ENCODE assay signal across 7 cellular contexts in the genomic region with DNA sequence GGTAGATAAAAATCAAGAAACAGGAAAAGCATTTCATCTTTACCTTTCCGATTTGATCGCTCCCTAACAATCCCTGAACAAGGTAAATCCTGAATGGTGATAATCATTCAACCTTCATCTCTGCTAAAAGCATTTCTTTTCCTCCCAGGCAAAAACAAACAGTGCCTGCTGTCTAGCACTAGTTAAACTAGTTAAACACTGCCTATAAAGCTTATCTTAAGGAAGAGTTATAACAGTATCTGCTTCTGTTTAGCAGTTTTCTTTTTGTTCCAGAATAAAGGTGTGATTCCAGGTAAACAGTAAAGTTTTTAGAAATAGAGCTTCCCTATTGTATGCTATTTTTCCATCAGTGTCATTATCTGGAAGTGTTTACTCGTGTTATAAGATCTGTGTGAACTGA. TPM values are rescaled to one million over a fixed set of nuclear protein-coding genes. Genes with fewer than 3 reads are reported as not detected.
DNase-seq lines count a peak whose midpoint lies in the region; ATAC-seq, FAIRE-seq and TF ChIP-seq lines count a peak whose summit lies in the region.
"Not testable (repeated sequence)": the region's sequence is repeated elsewhere in the genome, so short reads cannot be mapped to it uniquely, and the experiment has no call there.

No MANE protein-coding gene starts in this region.

- H3K27ac Mint-ChIP-seq in stimulated activated effector memory CD8-positive, alpha-beta T cell treated with anti-CD3 and anti-CD28 coated beads, Interleukin-12 subunit alpha, Interleukin-12 subunit beta, amount 100 ng/mL, for 72 hours, result peak overlapping the region; percentile 46

- WGBS in HepG2 (ENCODE audit: low lambda C conversion rate), result 70% methylated on average over 3 of the region's 3 CpGs

- peaks cover 31% of the 10 kb centered on the region for H4K20me1 ChIP-seq in HepG2 (ENCODE audit: insufficient read depth, low read length)

- intact Hi-C loops in HepG2 (cut with micrococcal nuclease; ENCODE audit: unreplicated experiment), result not testable (repeated sequence)

- peak overlapping the region; percentile 80; the same call in 1 of the 2 replicates for H3K4me2 ChIP-seq in HepG2 (ENCODE audit: low read depth, low read length)

- TF ChIP-seq RAD21 in HepG2 (CRISPR knock-in tag; IDR thresholded peaks at IDR 0.05), result not testable (repeated sequence)

- H3K4me1 Mint-ChIP-seq in stimulated activated effector memory CD8-positive, alpha-beta T cell treated with anti-CD3 and anti-CD28 coated beads, Interleukin-12 subunit alpha, Interleukin-12 subunit beta, amount 100 ng/mL, for 72 hours, result peaks cover 20% of the 10 kb centered on the region

- not testable (repeated sequence) for H2AFZ ChIP-seq in HepG2 (ENCODE audit: low read length)

- H3K9ac ChIP-seq in endocrine pancreas (ENCODE audit: control insufficient read depth, insufficient read depth, low read length); HepG2 (ENCODE audit: insufficient read depth, low read depth, low read length); mucosa of rectum (ENCODE audit: low read depth in 1 of 2, low read length in 2 of 2): not testable (repeated sequence)

- H3K4me1 ChIP-seq in endocrine pancreas (ENCODE audit: control insufficient read depth, insufficient read depth, low read length), result not testable (repeated sequence)
- peaks cover 71% of the 10 kb centered on the region for H3K4me1 ChIP-seq in HepG2 (ENCODE audit: insufficient read depth, low read length)
- peaks cover 24 to 39% of the 10 kb centered on the region in 2 donors for H3K4me1 ChIP-seq in mucosa of rectum (ENCODE audit: control insufficient read depth in 2 of 2, insufficient read depth in 2 of 2, low read length in 2 of 2)

- H3K27ac ChIP-seq in VCaP (peak overlapping the region; percentile 78), HepG2 (ENCODE audit: extremely low read length, insufficient read depth, low read length) (peak overlapping the region; percentile 67), mucosa of rectum (ENCODE audit: low read depth in 2 of 2, low read length in 2 of 2) (peak overlapping the region; percentile 55 to 56)

- H3K27me3 ChIP-seq in endocrine pancreas (ENCODE audit: control insufficient read depth, insufficient read depth, low read length); HepG2 (ENCODE audit: control insufficient read depth in 1 of 2, insufficient read depth in 2 of 2, low read length in 2 of 2); mucosa of rectum (ENCODE audit: control insufficient read depth in 2 of 2, insufficient read depth in 2 of 2, low read length in 2 of 2): not testable (repeated sequence)

- H3K36me3 ChIP-seq in endocrine pancreas (ENCODE audit: control insufficient read depth, insufficient read depth, low read length); HepG2 (replicated peaks in 1 of 2; ENCODE audit: control insufficient read depth in 1 of 2, insufficient read depth in 2 of 2, low read length in 2 of 2); mucosa of rectum (ENCODE audit: control insufficient read depth in 2 of 2, insufficient read depth in 2 of 2, low read length in 2 of 2): not testable (repeated sequence)

- not testable (repeated sequence) for H3K9me3 ChIP-seq in endocrine pancreas (ENCODE audit: control insufficient read depth, low read length); HepG2 (ENCODE audit: low read length); mucosa of rectum (ENCODE audit: control insufficient read depth in 2 of 2, low read length in 2 of 2)

- DNase-seq in DMS153 treated with DMSO at 0.1 percent for 48 hours (lab: John Stamatoyannopoulos, UW; ENCODE audit: unreplicated experiment), result peak; percentile 39
- DNase-seq in NCI-H146 treated with DMSO at 0.1 percent for 48 hours (lab: John Stamatoyannopoulos, UW; ENCODE audit: unreplicated experiment), result peak; percentile 75
- not testable (repeated sequence) for DNase-seq in HepG2 (ENCODE audit: low spot score); stimulated activated effector memory CD8-positive, alpha-beta T cell treated with anti-CD3 and anti-CD28 coated beads, Interleukin-12 subunit alpha, Interleukin-12 subunit beta, amount 100 ng/mL, for 72 hours (ENCODE audit: low spot score in 2 of 2)

- not testable (repeated sequence) for BruUV-seq in HepG2 (replicated peaks; lab: Mats Ljungman, UMichigan)

- not testable (repeated sequence) for TF ChIP-seq EP300 in HepG2 (IDR thresholded peaks at IDR 0.05; ENCODE audit: low read depth in 2 of 2, low read length in 2 of 2); HepG2 (CRISPR knock-in tag; IDR thresholded peaks at IDR 0.05; ENCODE audit: borderline replicate concordance)

- not testable (repeated sequence) for H3K4me3 Mint-ChIP-seq in stimulated activated effector memory CD8-positive, alpha-beta T cell treated with anti-CD3 and anti-CD28 coated beads, Interleukin-12 subunit alpha, Interleukin-12 subunit beta, amount 100 ng/mL, for 72 hours

- TF ChIP-seq CTCF in VCaP (conservative IDR thresholded peaks at IDR 0.05); HepG2 (CRISPR knock-in tag; IDR thresholded peaks at IDR 0.05): not testable (repeated sequence)

- not testable (repeated sequence) for H3K9me3 Mint-ChIP-seq in stimulated activated effector memory CD8-positive, alpha-beta T cell treated with anti-CD3 and anti-CD28 coated beads, Interleukin-12 subunit alpha, Interleukin-12 subunit beta, amount 100 ng/mL, for 72 hours

- in situ Hi-C loops in HepG2 (cut with HindIII; ENCODE audit: extremely low pct_ligation_motif_present, low pct_unique_long_range_greater_than_20kb), result not testable (repeated sequence)

- H3K79me2 ChIP-seq in HepG2 (ENCODE audit: insufficient read depth, low read length), result peaks cover 86% of the 10 kb centered on the region

- POLR2A ChIA-PET in HepG2 (lab: Yijun Ruan, JAX), result not testable (repeated sequence)

- TF ChIP-seq POLR2A in HepG2 (IDR thresholded peaks at IDR 0.05; ENCODE audit: insufficient read depth in 1 of 2, low read depth in 2 of 2, low read length in 2 of 2), result not testable (repeated sequence)

- peaks cover 24% of the 10 kb centered on the region for H3K36me3 Mint-ChIP-seq in stimulated activated effector memory CD8-positive, alpha-beta T cell treated with anti-CD3 and anti-CD28 coated beads, Interleukin-12 subunit alpha, Interleukin-12 subunit beta, amount 100 ng/mL, for 72 hours

- CTCF ChIA-PET in HepG2 (lab: Yijun Ruan, JAX; ENCODE audit: low intra/inter-chr PET ratio, low total read pairs), result not testable (repeated sequence)

- H3K4me3 ChIP-seq in endocrine pancreas (ENCODE audit: control insufficient read depth, insufficient read depth, low read length) (peak overlapping the region; percentile 80), mucosa of rectum (ENCODE audit: low read length in 2 of 2) (peak overlapping the region; percentile 17 to 57)
- H3K4me3 ChIP-seq in HepG2 (replicated peaks in 1 of 3; ENCODE audit: insufficient read depth in 1 of 3, low read depth in 2 of 3, low read length in 3 of 3), result not testable (repeated sequence)

- ATAC-seq in HepG2; stimulated activated effector memory CD8-positive, alpha-beta T cell treated with anti-CD3 and anti-CD28 coated beads, Interleukin-12 subunit alpha, Interleukin-12 subunit beta, amount 100 ng/mL, for 72 hours: not testable (repeated sequence)

- not testable (repeated sequence) for FAIRE-seq in HepG2 (lab: Jason Lieb, UNC)

RNA-seq across cellular contexts. Expression of a gene that starts 6.4 kb away (rescaled TPM):
- 169 and 249 TPM in 2 replicates for total RNA-seq in HepG2 (2016; rRNA removed; fragmentation: Illumina TruSeq; extraction: Trizol)
- 29.3 and 30.1 TPM in 2 replicates for total RNA-seq in HepG2 (2016; cell fraction: cytosol; rRNA removed; fragmentation: Illumina TruSeq; extraction: Trizol; ENCODE audit: low read depth)
- total RNA-seq in HepG2 (2016; cell fraction: insoluble cytoplasmic fraction; rRNA removed; fragmentation: Illumina TruSeq; extraction: Trizol), result 167 and 227 TPM in 2 replicates
- total RNA-seq in HepG2 (2016; cell fraction: membrane; rRNA removed; fragmentation: Illumina TruSeq; extraction: Trizol), result 76.3 and 82.8 TPM in 2 replicates
- total RNA-seq in HepG2 (2016; cell fraction: nucleus; rRNA removed; fragmentation: Illumina TruSeq; extraction: Trizol), result 116 and 122 TPM in 2 replicates
- 123 and 133 TPM in 2 replicates for polyA plus RNA-seq in HepG2 (2011; rRNA removed)
- 73.0 and 84.6 TPM in 2 replicates for polyA plus RNA-seq in HepG2 (2011; cell fraction: cytosol; rRNA removed)
- polyA plus RNA-seq in HepG2 (2011; cell fraction: nucleus; rRNA removed), result 157 and 195 TPM in 2 replicates
- polyA plus RNA-seq in HepG2 (2012), result 92.3 and 114 TPM in 2 replicates
- 11.7 and 12.8 TPM in 2 replicates for polyA plus RNA-seq in HepG2 (2016; cell fraction: cytosol; fragmentation: Illumina TruSeq; extraction: Trizol; ENCODE audit: low read depth)
- 160 and 180 TPM in 2 replicates for polyA plus RNA-seq in HepG2 (2016; cell fraction: insoluble cytoplasmic fraction; fragmentation: Illumina TruSeq; extraction: Trizol; ENCODE audit: low read depth)
- polyA plus RNA-seq in HepG2 (2016; cell fraction: membrane; fragmentation: Illumina TruSeq; extraction: Trizol; ENCODE audit: low read depth), result 34.7 and 36.5 TPM in 2 replicates
- 194 and 214 TPM in 2 replicates for polyA plus RNA-seq in HepG2 (2016; cell fraction: nucleus; fragmentation: Illumina TruSeq; extraction: Trizol; ENCODE audit: insufficient read depth, low read depth)
- 160 and 261 TPM in 2 replicates for polyA minus RNA-seq in HepG2 (2011; rRNA and poly(A)+ RNA removed; ENCODE audit: low replicate concordance)
- 82.4 and 91.4 TPM in 2 replicates for polyA minus RNA-seq in HepG2 (2011; cell fraction: cytosol; rRNA and poly(A)+ RNA removed)
- polyA minus RNA-seq in HepG2 (2011; cell fraction: nucleus; rRNA and poly(A)+ RNA removed), result 115 and 127 TPM in 2 replicates

RNA-seq across cellular contexts. Expression of a gene that starts 44.0 kb away (rescaled TPM):
- total RNA-seq in HepG2 (2016; rRNA removed; fragmentation: Illumina TruSeq; extraction: Trizol), result 36.2 and 75.9 TPM in 2 replicates
- 34.0 and 35.5 TPM in 2 replicates for total RNA-seq in HepG2 (2016; cell fraction: cytosol; rRNA removed; fragmentation: Illumina TruSeq; extraction: Trizol; ENCODE audit: low read depth)
- total RNA-seq in HepG2 (2016; cell fraction: insoluble cytoplasmic fraction; rRNA removed; fragmentation: Illumina TruSeq; extraction: Trizol), result 30.0 and 79.6 TPM in 2 replicates
- 24.9 and 29.8 TPM in 2 replicates for total RNA-seq in HepG2 (2016; cell fraction: membrane; rRNA removed; fragmentation: Illumina TruSeq; extraction: Trizol)
- 104 and 124 TPM in 2 replicates for total RNA-seq in HepG2 (2016; cell fraction: nucleus; rRNA removed; fragmentation: Illumina TruSeq; extraction: Trizol)
- polyA plus RNA-seq in HepG2 (2011; rRNA removed), result 183 and 205 TPM in 2 replicates
- 51.3 and 61.8 TPM in 2 replicates for polyA plus RNA-seq in HepG2 (2011; cell fraction: cytosol; rRNA removed)
- 924 and 979 TPM in 2 replicates for polyA plus RNA-seq in HepG2 (2011; cell fraction: nucleus; rRNA removed)
- 192 and 342 TPM in 2 replicates for polyA plus RNA-seq in HepG2 (2012)
- polyA plus RNA-seq in HepG2 (2016; cell fraction: cytosol; fragmentation: Illumina TruSeq; extraction: Trizol; ENCODE audit: low read depth), result 11.9 and 14.0 TPM in 2 replicates
- 44.5 and 55.7 TPM in 2 replicates for polyA plus RNA-seq in HepG2 (2016; cell fraction: insoluble cytoplasmic fraction; fragmentation: Illumina TruSeq; extraction: Trizol; ENCODE audit: low read depth)
- 21.0 and 26.0 TPM in 2 replicates for polyA plus RNA-seq in HepG2 (2016; cell fraction: membrane; fragmentation: Illumina TruSeq; extraction: Trizol; ENCODE audit: low read depth)
- polyA plus RNA-seq in HepG2 (2016; cell fraction: nucleus; fragmentation: Illumina TruSeq; extraction: Trizol; ENCODE audit: insufficient read depth, low read depth), result 410 and 416 TPM in 2 replicates
- 19.4 and 69.4 TPM in 2 replicates for polyA minus RNA-seq in HepG2 (2011; rRNA and poly(A)+ RNA removed; ENCODE audit: low replicate concordance)
- 20.8 and 23.0 TPM in 2 replicates for polyA minus RNA-seq in HepG2 (2011; cell fraction: cytosol; rRNA and poly(A)+ RNA removed)
- polyA minus RNA-seq in HepG2 (2011; cell fraction: nucleus; rRNA and poly(A)+ RNA removed), result 224 and 250 TPM in 2 replicates
